Comparison of ENCODE assay signal across 14 cellular contexts in genomic region chr7:3404490-3404889, GRCh38.
DNase-seq lines count a peak whose midpoint lies in the region; ATAC-seq and TF ChIP-seq lines count a peak whose summit lies in the region.
"Had no signal": no experiment of that assay in that cellular context is flagged by ENCODE, and none has a peak within 500 bp of the region (broad histone marks: within the 10 kb centered on the region; RNA-seq: fewer than 3 reads in every experiment).

No MANE protein-coding gene starts in this region.

- H3K27me3 ChIP-seq in colonic mucosa: no peaks in the 10 kb centered on the region
- H3K27me3 ChIP-seq: sigmoid colon had no signal

- TF ChIP-seq CTCF in fibroblast of mammary gland (conservative IDR thresholded peaks at IDR 0.05; ENCODE audit: control insufficient read depth, insufficient read depth, low read depth, low read length) (no peak), colonic mucosa (IDR thresholded peaks at IDR 0.05) (no peak)

- H3K36me3 ChIP-seq in colonic mucosa: no peaks in the 10 kb centered on the region
- H3K36me3 ChIP-seq: heart right ventricle, sigmoid colon had no signal

- no peak for ATAC-seq in HG02973 (IDR thresholded peaks at IDR 0.05; ENCODE audit: unreplicated experiment)
- ATAC-seq: A549, heart right ventricle, mucosa of descending colon had no signal

- DNase-seq in NCI-H2171 treated with DMSO at 0.1 percent for 48 hours (lab: John Stamatoyannopoulos, UW) (peak; percentile 35), NCI-H2171 (lab: John Stamatoyannopoulos, UW) (no peak), SK-N-DZ (ENCODE audit: low spot score) (peak; percentile 50), fibroblast of mammary gland (ENCODE audit: low read depth) (peak; percentile 5), renal cortical epithelial cell (ENCODE audit: low read depth) (peak; percentile 66), colonic mucosa (no peak), UCSD-AML1 (lab: John Stamatoyannopoulos, UW; ENCODE audit: unreplicated experiment) (no peak)
- DNase-seq: activated CD4-positive, alpha-beta T cell treated with anti-CD3 and anti-CD28 coated beads, Interleukin-2, amount 50 U/mL, for 1 hour; activated gamma-delta T cell treated with Interleukin-2 at 50 U/mL for 16 hours; heart right ventricle; mucosa of descending colon; sigmoid colon had no signal

- no peak overlapping the region for H3K27ac ChIP-seq in colonic mucosa
- H3K27ac ChIP-seq: A549, heart right ventricle, sigmoid colon had no signal

- no peaks in the 10 kb centered on the region for H3K4me1 ChIP-seq in colonic mucosa
- H3K4me1 ChIP-seq: A549 had no signal

- no peaks in the 10 kb centered on the region for H3K9me3 ChIP-seq in colonic mucosa
- H3K9me3 ChIP-seq: heart right ventricle, mucosa of descending colon, sigmoid colon had no signal

- no peak overlapping the region for H3K9ac ChIP-seq in colonic mucosa (ENCODE audit: low read depth in 2 of 2, low read length in 2 of 2)

- intact Hi-C loops in colonic mucosa (cut with DNase I): no loop called here

- no peak overlapping the region for H3K4me3 ChIP-seq in fibroblast of mammary gland (ENCODE audit: control insufficient read depth, low read depth, low read length)
- H3K4me3 ChIP-seq in colonic mucosa: no peak overlapping the region
- H3K4me3 ChIP-seq: A549, heart right ventricle, mucosa of descending colon, sigmoid colon had no signal

Comparison
In these comparisons a context has a peak if more than half of its experiments do, and no peak if none do; other contexts are left out.
1. DNase-seq: peak in NCI-H2171 treated with DMSO at 0.1 percent for 48 hours (single experiment), SK-N-DZ (single experiment), fibroblast of mammary gland (single experiment) and renal cortical epithelial cell (single experiment); none in NCI-H2171 (single experiment), colonic mucosa (single experiment) and UCSD-AML1 (single experiment).